ENCODE assay signal across 8 cellular contexts in genomic region chr13:45851171-45851889, GRCh38. TPM values are rescaled to one million over a fixed set of nuclear protein-coding genes. Genes with fewer than 3 reads are reported as not detected.
DNase-seq lines count a peak whose midpoint lies in the region; ATAC-seq and TF ChIP-seq lines count a peak whose summit lies in the region.

Gene SIAH3 (minus strand): TSS chr13:45851753. CDS start chr13:45851629, 124 bp downstream.

- peaks cover 0 to 92% (median 7%) of the 10 kb centered on the region in 4 donors for H3K27me3 ChIP-seq in esophagus squamous epithelium
- peaks cover 16% of the 10 kb centered on the region for H3K27me3 ChIP-seq in HAP-1 (ENCODE audit: low read depth)

- H3K36me3 ChIP-seq in esophagus squamous epithelium (no peaks in the 10 kb centered on the region), HAP-1 (replicated peaks) (no peaks in the 10 kb centered on the region)

- H3K27ac ChIP-seq in esophagus squamous epithelium: no peak within 1 kb of the TSS

- no peak for TF ChIP-seq CTCF in esophagus squamous epithelium (IDR thresholded peaks at IDR 0.05)

- 2 to 28% methylated on average over 16 to 25 of the region's 34 CpGs for WGBS in esophagus squamous epithelium, 2 donors

- ATAC-seq in HG03025 (IDR thresholded peaks at IDR 0.05; ENCODE audit: low FRiP score, unreplicated experiment): no peak

- H3K9me3 ChIP-seq in esophagus squamous epithelium (no peaks in the 10 kb centered on the region), HAP-1 (peaks cover 7% of the 10 kb centered on the region; the same call in 1 of the 2 replicates)

- H3K4me1 ChIP-seq in esophagus squamous epithelium (peaks cover 8 to 33% (median 18%) of the 10 kb centered on the region in 3 donors), HAP-1 (peaks cover 8% of the 10 kb centered on the region)

- in situ Hi-C loops in HAP-1 (cut with MboI; ENCODE audit: low sequenced_read_pairs): no loop called here

- H3K4me3 ChIP-seq in esophagus squamous epithelium (peak within 1 kb of the TSS in 3 of 4 donors; percentile 12 to 59 (median 34)), HAP-1 (no peak within 1 kb of the TSS)

- DNase-seq in ELR (ENCODE audit: low read depth): peak; percentile 19
- DNase-seq in activated CD4-positive, alpha-beta T cell treated with anti-CD3 and anti-CD28 coated beads, Interleukin-2, amount 50 U/mL, for 1 hour: peak; percentile 13
- DNase-seq in esophagus squamous epithelium (lab: John Stamatoyannopoulos, UW): no peak
- DNase-seq in occipital lobe (lab: John Stamatoyannopoulos, UW): peak; percentile 50
- no peak for DNase-seq in RKO (ENCODE audit: low spot score)
- DNase-seq in dedifferentiated amniotic fluid mesenchymal stem cell (ENCODE audit: extremely low spot score): no peak
- no peak for DNase-seq in HAP-1 (ENCODE audit: low spot score in 2 of 2)

- TF ChIP-seq POLR2A in esophagus squamous epithelium (IDR thresholded peaks at IDR 0.05): no peak

- intact Hi-C loops in esophagus squamous epithelium (cut with DNase I): no loop called here

RNA-seq across cellular contexts. Expression of gene SIAH3, which starts in this region (rescaled TPM):
- total RNA-seq in esophagus squamous epithelium: under 1 TPM in 1 of 4 donors, not detected in 3; 0.09 TPM
- total RNA-seq in occipital lobe: 9.8 TPM

Comparison
In these comparisons a context has a peak if more than half of its experiments do, and no peak if none do; other contexts are left out.
1. DNase-seq: peak in ELR (single experiment), activated CD4-positive, alpha-beta T cell treated with anti-CD3 and anti-CD28 coated beads, Interleukin-2, amount 50 U/mL, for 1 hour (single experiment) and occipital lobe (single experiment); none in esophagus squamous epithelium (single experiment), RKO (single experiment), dedifferentiated amniotic fluid mesenchymal stem cell (single experiment) and HAP-1 (0 of 2).